Comparison of ENCODE assay signal across 23 cellular contexts in the genomic region with DNA sequence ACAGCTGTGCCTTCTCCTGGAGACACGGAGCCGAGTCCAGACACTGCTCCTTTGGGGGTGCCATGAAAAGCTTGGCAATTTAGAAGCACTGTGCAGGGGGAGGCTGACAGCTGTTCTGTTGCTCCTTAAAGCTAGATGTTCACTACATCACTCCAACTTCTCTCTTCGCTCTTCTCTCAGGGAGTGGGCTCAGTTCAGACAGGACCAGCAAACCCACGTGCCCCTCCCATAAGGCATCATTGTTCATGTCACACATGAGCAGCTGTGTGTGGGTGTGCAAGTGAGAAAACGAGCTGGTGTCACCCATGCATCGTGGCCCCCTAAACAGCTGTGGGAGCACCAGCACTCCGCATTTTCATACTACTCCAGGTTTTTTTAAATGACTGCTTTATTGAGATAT.
DNase-seq lines count a peak whose midpoint lies in the region; ATAC-seq, FAIRE-seq and TF ChIP-seq lines count a peak whose summit lies in the region.
"Had no signal": no experiment of that assay in that cellular context is flagged by ENCODE, and none has a peak within 500 bp of the region (broad histone marks: within the 10 kb centered on the region; RNA-seq: fewer than 3 reads in every experiment).

No MANE protein-coding gene starts in this region.

- DNase-seq in Ammon's horn (ENCODE audit: low spot score): peak; percentile 29
- DNase-seq in K562 (ENCODE audit: extremely low read depth in 1 of 4, low spot score in 3 of 4): no peak
- DNase-seq in esophagus muscularis mucosa (ENCODE audit: extremely low spot score): peak; percentile 80
- peak; percentile 22 for DNase-seq in occipital lobe (lab: John Stamatoyannopoulos, UW)
- no peak for DNase-seq in NCI-H2107 treated with DMSO at 0.1 percent for 48 hours (lab: John Stamatoyannopoulos, UW; ENCODE audit: unreplicated experiment)
- DNase-seq in activated effector memory CD4-positive, alpha-beta T cell treated with anti-CD3 and anti-CD28 coated beads, Interleukin-2, amount 50 U/mL, for 16 hours: no peak
- DNase-seq: 8988T; ACHN; AML-193; C1 segment of cervical spinal cord; Caco-2; CD4-positive, CD25-positive, alpha-beta regulatory T cell; CD8-positive, alpha-beta T cell; DMS53; DMS79 treated with DMSO at 0.1 percent for 48 hours; GF-D8; GM23248; H9 had no signal

- CTCF ChIA-PET in K562 (lab: Yijun Ruan, JAX; ENCODE audit: low intra/inter-chr PET ratio): no interaction called here

- H3K79me2 ChIP-seq in K562 (ENCODE audit: control insufficient read depth, insufficient read depth, low read length): no peaks in the 10 kb centered on the region

- H2AFZ ChIP-seq in K562 (ENCODE audit: low read depth, low read length): no peak overlapping the region
- H2AFZ ChIP-seq: GM23248 had no signal

- POLR2A ChIA-PET in K562 (lab: Yijun Ruan, JAX): no interaction called here

- no peak for ATAC-seq in K562
- no peak for ATAC-seq in GM21390 (IDR thresholded peaks at IDR 0.05; ENCODE audit: unreplicated experiment)
- ATAC-seq: A549; CD8-positive, alpha-beta T cell; HCT116 had no signal

- no TSS peak for BruUV-seq in K562 (replicated peaks; lab: Mats Ljungman, UMichigan)

- TF ChIP-seq POLR2A in K562 (conservative IDR thresholded peaks at IDR 0.05): no peak
- TF ChIP-seq POLR2A in esophagus muscularis mucosa (IDR thresholded peaks at IDR 0.05; ENCODE audit: low read depth): no peak

- H3K27me3 ChIP-seq in K562 (ENCODE audit: control insufficient read depth in 2 of 2, insufficient read depth in 2 of 2, low read length in 2 of 2) (no peaks in the 10 kb centered on the region), esophagus muscularis mucosa (no peaks in the 10 kb centered on the region)

- TF ChIP-seq RAD21 in K562 (CRISPR knock-in tag; conservative IDR thresholded peaks at IDR 0.05 in 1 of 2, IDR thresholded peaks at IDR 0.05 in 1 of 2): no peak

- in situ Hi-C loops in K562 (cut with MboI): no loop called here

- H3K4me3 ChIP-seq in K562: no peak overlapping the region
- H3K4me3 ChIP-seq in esophagus muscularis mucosa: no peak overlapping the region
- H3K4me3 ChIP-seq: A549, GM23248 had no signal

- no peaks in the 10 kb centered on the region for H3K9me1 ChIP-seq in K562 (ENCODE audit: control insufficient read depth, insufficient read depth, low read length)

- peaks cover 0 to 11% of the 10 kb centered on the region in 2 experiments; a peak in 3 of 5 replicates for H3K4me1 ChIP-seq in K562 (replicated peaks in 1 of 2; ENCODE audit: control insufficient read depth in 2 of 2, insufficient read depth in 2 of 2, low read length in 2 of 2)
- no peaks in the 10 kb centered on the region for H3K4me1 ChIP-seq in esophagus muscularis mucosa
- H3K4me1 ChIP-seq: A549, Caco-2 had no signal

- FAIRE-seq in K562 (lab: Jason Lieb, UNC): peak; percentile 46
- FAIRE-seq: GM12891, GM18507 had no signal

- H3K27ac ChIP-seq in K562 (ENCODE audit: extremely low read depth, low read depth, low read length) (no peak overlapping the region), esophagus muscularis mucosa (replicated peaks in 1 of 4) (no peak overlapping the region)
- H3K27ac ChIP-seq: A549, GM23248 had no signal

- no peak overlapping the region for H3K9ac ChIP-seq in K562 (ENCODE audit: insufficient read depth in 1 of 2, low read depth in 2 of 2, low read length in 2 of 2)
- H3K9ac ChIP-seq: GM23248 had no signal

- no peaks in the 10 kb centered on the region for H3K9me3 ChIP-seq in K562 (replicated peaks; ENCODE audit: control insufficient read depth, insufficient read depth, low read depth, low read length)
- no peaks in the 10 kb centered on the region for H3K9me3 ChIP-seq in esophagus muscularis mucosa
- H3K9me3 ChIP-seq: A549 had no signal

- H3K36me3 ChIP-seq in K562 (ENCODE audit: control insufficient read depth, insufficient read depth, low read length): no peaks in the 10 kb centered on the region
- H3K36me3 ChIP-seq in esophagus muscularis mucosa: no peaks in the 10 kb centered on the region

- H3K4me2 ChIP-seq in K562 (ENCODE audit: insufficient read depth, low read length): no peak overlapping the region
- H3K4me2 ChIP-seq: A549 had no signal

- intact Hi-C loops in K562 (cut with micrococcal nuclease): no loop called here
- intact Hi-C loops in esophagus muscularis mucosa (cut with DNase I): no loop called here

- WGBS in K562 (ENCODE audit: insufficient coverage, low coverage, missing lambda C conversion rate): 50% methylated on average over 7 of the region's 7 CpGs
- 78% methylated on average over 5 of the region's 7 CpGs for WGBS in esophagus muscularis mucosa

- no peaks in the 10 kb centered on the region for H4K20me1 ChIP-seq in K562 (replicated peaks; ENCODE audit: control insufficient read depth, insufficient read depth, low read length)

- TF ChIP-seq EP300 in K562 (IDR thresholded peaks at IDR 0.05; ENCODE audit: low read length): no peak
- no peak for TF ChIP-seq EP300 in esophagus muscularis mucosa (IDR thresholded peaks at IDR 0.05)

- TF ChIP-seq CTCF in K562 (IDR thresholded peaks at IDR 0.05 in 2 of 3, conservative IDR thresholded peaks at IDR 0.05 in 1 of 3; ENCODE audit: insufficient read depth in 2 of 3, low read depth in 1 of 3, low read length in 3 of 3) (no peak), esophagus muscularis mucosa (IDR thresholded peaks at IDR 0.05) (no peak)

TF ChIP-seq in K562, 482 proteins besides CTCF, POLR2A, EP300 and RAD21:
- no peak for TF ChIP-seq ILK (tag; IDR thresholded peaks at IDR 0.05; ENCODE audit: borderline replicate concordance, low read depth)
- TF ChIP-seq NCOA4 (IDR thresholded peaks at IDR 0.05; ENCODE audit: partially characterized antibody): no peak
- TF ChIP-seq SRF (CRISPR knock-in tag; IDR thresholded peaks at IDR 0.05): no peak
- no peak for TF ChIP-seq SAFB2 (IDR thresholded peaks at IDR 0.05; ENCODE audit: borderline replicate concordance, low read depth, low read length, severe bottlenecking)
- no peak for TF ChIP-seq DPF2 (IDR thresholded peaks at IDR 0.05)
- TF ChIP-seq, protein P1, sequence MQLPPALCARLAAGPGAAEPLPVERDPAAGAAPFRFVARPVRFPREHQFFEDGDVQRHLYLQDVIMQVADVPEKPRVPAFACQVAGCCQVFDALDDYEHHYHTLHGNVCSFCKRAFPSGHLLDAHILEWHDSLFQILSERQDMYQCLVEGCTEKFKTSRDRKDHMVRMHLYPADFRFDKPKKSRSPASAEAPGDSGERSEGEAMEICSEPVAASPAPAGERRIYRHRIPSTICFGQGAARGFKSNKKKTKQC (CRISPR knock-in tag; IDR thresholded peaks at IDR 0.05): no peak
- no peak for TF ChIP-seq ZNF24 (IDR thresholded peaks at IDR 0.05)
- no peak for TF ChIP-seq KLF6 (CRISPR knock-in tag; IDR thresholded peaks at IDR 0.05; ENCODE audit: borderline replicate concordance)

Comparison
In these comparisons a context has a peak if more than half of its experiments do, and no peak if none do; other contexts are left out.
1. DNase-seq: peak in Ammon's horn (single experiment), esophagus muscularis mucosa (single experiment) and occipital lobe (single experiment); none in K562 (0 of 4), NCI-H2107 treated with DMSO at 0.1 percent for 48 hours (single experiment) and activated effector memory CD4-positive, alpha-beta T cell treated with anti-CD3 and anti-CD28 coated beads, Interleukin-2, amount 50 U/mL, for 16 hours (single experiment).